In the genomic region with DNA sequence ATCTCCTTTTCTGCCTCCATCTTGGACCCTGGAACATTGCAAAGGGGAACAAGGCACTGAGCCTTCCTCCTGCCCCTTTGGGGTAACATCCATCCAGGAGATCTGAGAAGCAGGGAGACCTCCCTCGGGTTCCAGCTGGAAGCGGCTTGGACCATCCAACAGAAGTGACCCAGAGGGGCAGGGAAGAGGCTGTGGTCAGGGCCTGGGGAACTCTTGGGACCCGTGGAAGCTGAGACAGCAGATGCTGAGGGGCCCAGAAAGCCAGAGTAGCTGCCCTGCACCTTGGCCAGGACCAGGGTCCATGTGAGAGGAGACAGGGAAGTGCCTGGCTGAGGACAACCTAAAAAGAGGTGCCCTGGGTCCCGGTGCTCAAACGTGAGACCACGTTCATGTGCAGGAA, we compare ENCODE assay signal across 19 cellular contexts. TPM values are rescaled to one million over a fixed set of nuclear protein-coding genes. Genes with fewer than 3 reads are reported as not detected.
DNase-seq lines count a peak whose midpoint lies in the region; ATAC-seq and TF ChIP-seq lines count a peak whose summit lies in the region.
"Had no signal": no experiment of that assay in that cellular context is flagged by ENCODE, and none has a peak within 500 bp of the region (broad histone marks: within the 10 kb centered on the region; RNA-seq: fewer than 3 reads in every experiment).

No MANE protein-coding gene starts in this region.

- H2BK5ac ChIP-seq in neuronal stem cell (ENCODE audit: low read length), result no peak overlapping the region

- intact Hi-C loops in left ventricle myocardium superior (cut with micrococcal nuclease) (loop anchor here (5.0 kb wide), 3 partner anchors 223 to 357 kb away; no protein-coding TSS in a partner anchor), mucosa of descending colon (cut with DNase I, micrococcal nuclease) (loop anchor here (5.0 to 10.0 kb wide), 4 partner anchors 220 to 357 kb away; no protein-coding TSS in a partner anchor)

- peaks cover 30% of the 10 kb centered on the region for H3K4me1 Mint-ChIP-seq in glutamatergic neuron (ENCODE audit: low read depth, unreplicated experiment)
- peaks cover 12% of the 10 kb centered on the region for H3K4me1 Mint-ChIP-seq in type B pancreatic cell (ENCODE audit: unreplicated experiment)

- peaks cover 2 to 26% (median 17%) of the 10 kb centered on the region in 3 experiments for H3K27me3 ChIP-seq in neuronal stem cell (ENCODE audit: control insufficient read depth in 3 of 3, insufficient read depth in 3 of 3, low read depth in 1 of 3, low read length in 3 of 3)

- H3K36me3 Mint-ChIP-seq in glutamatergic neuron (ENCODE audit: unreplicated experiment) (peaks cover 13% of the 10 kb centered on the region), type B pancreatic cell (no peaks in the 10 kb centered on the region)
- H3K36me3 Mint-ChIP-seq: CD8-positive, alpha-beta T cell had no signal

- peaks cover 0 to 4% of the 10 kb centered on the region in 2 donors for H3K9me3 ChIP-seq in neuronal stem cell (replicated peaks in 1 of 2; ENCODE audit: control insufficient read depth in 2 of 2, insufficient read depth in 1 of 2, low read depth in 1 of 2, low read length in 2 of 2)
- H3K9me3 ChIP-seq in mucosa of descending colon, result no peaks in the 10 kb centered on the region
- H3K9me3 ChIP-seq: BLaER1 treated with 17β-estradiol and CSF1 and Interleukin-3, amounts not matched to agents 10 nM and 100 nM; Caco-2 had no signal

- H2AFZ ChIP-seq in neuronal stem cell (ENCODE audit: low read length), result no peak overlapping the region

- no CpG with 5 or more reads among the region's 6 CpGs for WGBS in neuronal stem cell (ENCODE audit: extremely low coverage in 2 of 2, insufficient read length in 2 of 2, insufficient replicate concordance in 1 of 2), 2 donors

- H3K27me3 Mint-ChIP-seq in glutamatergic neuron (ENCODE audit: unreplicated experiment) (peaks cover 34% of the 10 kb centered on the region), type B pancreatic cell (peaks cover 39% of the 10 kb centered on the region)

- H4K8ac ChIP-seq in neuronal stem cell (ENCODE audit: low read depth, low read length), result no peak overlapping the region

- peak overlapping the region; percentile 58 for H3K4ac ChIP-seq in neuronal stem cell (ENCODE audit: low read length)

- no peak for ATAC-seq in left ventricle myocardium superior
- ATAC-seq in mucosa of descending colon, result no peak
- ATAC-seq: CD8-positive, alpha-beta T cell; GM12878 had no signal

- no peak for DNase-seq in glutamatergic neuron
- DNase-seq in neuronal stem cell (ENCODE audit: low spot score), result no peak
- peak; percentile 67 for DNase-seq in type B pancreatic cell (ENCODE audit: extremely low spot score, unreplicated experiment)
- DNase-seq in left ventricle myocardium superior, result no peak
- no peak for DNase-seq in mucosa of descending colon
- DNase-seq in GM10248 (ENCODE audit: extremely low spot score), result no peak
- DNase-seq: 8988T; ACHN; AML-193; Caco-2; Calu3; CD4-positive, alpha-beta T cell; CD8-positive, alpha-beta T cell; DMS79 treated with DMSO at 0.1 percent for 48 hours; GF-D8 had no signal

- no peak overlapping the region for H2BK15ac ChIP-seq in neuronal stem cell (ENCODE audit: low read length)

- H3K14ac ChIP-seq in neuronal stem cell (ENCODE audit: low read length), result peak overlapping the region; percentile 76

- H3K18ac ChIP-seq in neuronal stem cell (ENCODE audit: low read length), result peak overlapping the region; percentile 5

- peaks cover 33% of the 10 kb centered on the region for H3K9me3 Mint-ChIP-seq in glutamatergic neuron (ENCODE audit: unreplicated experiment)
- H3K9me3 Mint-ChIP-seq in type B pancreatic cell, result no peaks in the 10 kb centered on the region
- H3K9me3 Mint-ChIP-seq: CD4-positive, alpha-beta T cell; CD8-positive, alpha-beta T cell had no signal

- H4K91ac ChIP-seq in neuronal stem cell (ENCODE audit: low read depth, low read length, poor library complexity), result no peak overlapping the region

- H3K27ac Mint-ChIP-seq in glutamatergic neuron (ENCODE audit: unreplicated experiment) (peak overlapping the region; percentile 73), type B pancreatic cell (no peak overlapping the region)
- H3K27ac Mint-ChIP-seq: B cell; CD4-positive, alpha-beta T cell; CD8-positive, alpha-beta T cell had no signal

- H3K4me1 ChIP-seq in neuronal stem cell (ENCODE audit: control insufficient read depth in 2 of 2, insufficient read depth in 1 of 2, low read depth in 1 of 2, low read length in 2 of 2) (peaks cover 5 to 6% of the 10 kb centered on the region in 2 donors), mucosa of descending colon (ENCODE audit: low read depth) (no peaks in the 10 kb centered on the region)
- H3K4me1 ChIP-seq: Caco-2 had no signal

- H3K27ac ChIP-seq in neuronal stem cell (replicated peaks; ENCODE audit: low read length), result no peak overlapping the region
- H3K27ac ChIP-seq: BLaER1 treated with 17β-estradiol and CSF1 and Interleukin-3, amounts not matched to agents 10 nM and 100 nM; C4-2B had no signal

- peaks cover 2% of the 10 kb centered on the region for H3K79me1 ChIP-seq in neuronal stem cell (ENCODE audit: low read depth, low read length)

- H3K4me2 ChIP-seq in neuronal stem cell (ENCODE audit: insufficient read depth, low read length, poor library complexity, severe bottlenecking), result no peak overlapping the region
- H3K4me2 ChIP-seq: BLaER1 treated with 17β-estradiol and CSF1 and Interleukin-3, amounts not matched to agents 10 nM and 100 nM had no signal

- H2BK120ac ChIP-seq in neuronal stem cell (ENCODE audit: low read depth, low read length), result no peak overlapping the region

- H3K9ac ChIP-seq in neuronal stem cell (ENCODE audit: low read depth, low read length, poor library complexity), result peak overlapping the region; percentile 60
- H3K9ac ChIP-seq: BLaER1 treated with 17β-estradiol and CSF1 and Interleukin-3, amounts not matched to agents 10 nM and 100 nM had no signal

- H3K36me3 ChIP-seq in neuronal stem cell (replicated peaks in 1 of 2; ENCODE audit: control insufficient read depth in 2 of 2, insufficient read depth in 2 of 2, low read length in 2 of 2) (no peaks in the 10 kb centered on the region), mucosa of descending colon (ENCODE audit: low read depth) (no peaks in the 10 kb centered on the region)
- H3K36me3 ChIP-seq: BLaER1 treated with 17β-estradiol and CSF1 and Interleukin-3, amounts not matched to agents 10 nM and 100 nM had no signal

- POLR2A ChIA-PET in GM10248 (lab: Yijun Ruan, JAX), result no interaction called here

- peak overlapping the region; percentile 65 for H3K23ac ChIP-seq in neuronal stem cell (ENCODE audit: low read depth, low read length, poor library complexity)

- H3K4me3 Mint-ChIP-seq in glutamatergic neuron (ENCODE audit: unreplicated experiment) (no peak overlapping the region), type B pancreatic cell (no peak overlapping the region)
- H3K4me3 Mint-ChIP-seq: B cell; CD4-positive, alpha-beta T cell; CD8-positive, alpha-beta T cell had no signal

- no peak overlapping the region for H2AK5ac ChIP-seq in neuronal stem cell (ENCODE audit: low read depth, low read length)

- CTCF ChIA-PET in GM10248 (lab: Yijun Ruan, JAX), result interaction anchor here (1.4 kb wide), 2 partner anchors 322 to 344 kb away, joined by 3 read pairs; no protein-coding TSS in a partner anchor

- no peak overlapping the region for H3K4me3 ChIP-seq in neuronal stem cell (ENCODE audit: low read length in 2 of 2)
- no peak overlapping the region for H3K4me3 ChIP-seq in mucosa of descending colon
- H3K4me3 ChIP-seq: BLaER1 treated with 17β-estradiol and CSF1 and Interleukin-3, amounts not matched to agents 10 nM and 100 nM; GM12878 had no signal

- no peak for TF ChIP-seq CTCF in glutamatergic neuron (IDR thresholded peaks at IDR 0.05; ENCODE audit: partially characterized antibody, unreplicated experiment)
- no peak for TF ChIP-seq CTCF in type B pancreatic cell (conservative IDR thresholded peaks at IDR 0.05)
- TF ChIP-seq CTCF in mucosa of descending colon (IDR thresholded peaks at IDR 0.05), result no peak
- TF ChIP-seq CTCF in GM10248 (IDR thresholded peaks at IDR 0.05; ENCODE audit: control extremely low read depth, extremely low read depth, low read depth, missing control alignments), result no peak

- H2BK12ac ChIP-seq in neuronal stem cell (ENCODE audit: low read length), result no peak overlapping the region

RNA-seq across cellular contexts. Expression of gene KCTD15, which starts 21.9 kb away (rescaled TPM):
- 53.4 TPM for total RNA-seq in glutamatergic neuron (ENCODE audit: unreplicated experiment)
- polyA plus RNA-seq in neuronal stem cell (2013, experiment 1 of 2), result 20.7 TPM
- polyA plus RNA-seq in neuronal stem cell (2013, experiment 2 of 2), result 20.9 TPM
- 18.1 and 53.2 TPM in 2 replicates for total RNA-seq in type B pancreatic cell (ENCODE audit: low replicate concordance)
- total RNA-seq in left ventricle myocardium superior, result 9.6 TPM
- total RNA-seq in mucosa of descending colon, result 10 to 100 TPM in 2 of 3 donors, 1 to 10 TPM in 1; 8.0 to 42.3 (median 10.1) TPM
- total RNA-seq: GM12878 had no signal
- polyA plus RNA-seq: GM12878 had no signal
